Comparison of ENCODE assay signal across 23 cellular contexts in the genomic region with DNA sequence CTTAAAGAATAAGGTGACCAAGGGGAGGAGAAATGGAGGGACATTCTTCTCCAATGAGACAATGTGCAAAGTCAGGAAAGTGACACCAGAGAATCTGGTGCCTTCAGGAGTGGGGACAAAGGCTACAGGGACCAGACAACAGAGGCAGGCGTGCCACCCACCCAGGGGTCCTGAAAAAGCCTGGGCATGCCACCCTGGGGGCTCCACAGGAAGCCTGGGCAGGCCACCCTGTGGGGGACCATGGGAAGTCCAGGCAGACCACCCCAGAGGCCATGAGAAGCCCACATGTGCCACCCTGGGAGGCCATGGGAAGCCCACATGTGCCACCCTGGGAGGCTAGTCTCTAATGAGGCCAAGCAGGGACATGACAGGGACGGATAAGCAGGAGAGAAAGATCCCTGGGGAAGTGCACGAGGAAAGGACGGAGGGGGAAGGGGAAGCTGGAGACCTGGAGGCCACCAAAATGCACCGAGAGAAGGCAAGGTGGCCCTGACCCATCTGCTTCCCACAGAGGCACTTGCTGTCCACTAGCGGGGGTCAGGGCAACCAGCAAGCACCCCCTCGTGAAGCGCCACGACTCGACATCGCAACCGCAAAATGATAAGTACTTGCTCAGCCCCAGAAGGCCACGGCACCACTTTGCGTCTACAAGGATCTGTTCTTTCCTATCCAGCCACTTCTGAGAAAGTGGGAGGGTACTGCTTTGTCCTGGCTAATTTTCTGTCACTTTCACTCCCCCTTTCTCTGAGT. TPM values are rescaled to one million over a fixed set of nuclear protein-coding genes. Genes with fewer than 3 reads are reported as not detected.
A peak's percentile ranks its signal among the peaks of the same experiment; 100 is the strongest.
DNase-seq lines count a peak whose midpoint lies in the region; ATAC-seq, FAIRE-seq and TF ChIP-seq lines count a peak whose summit lies in the region.
"Had no signal": no experiment of that assay in that cellular context is flagged by ENCODE, and none has a peak within 500 bp of the region (broad histone marks: within the 10 kb centered on the region; RNA-seq: fewer than 3 reads in every experiment).

No MANE protein-coding gene starts in this region.

- H3K4me1 ChIP-seq in BE2C = no peaks in the 10 kb centered on the region
- H3K4me1 ChIP-seq in H1 (replicated peaks in 1 of 4; ENCODE audit: control insufficient read depth in 3 of 4, insufficient read depth in 4 of 4, low read length in 3 of 4) = peaks cover 1 to 8% (median 5%) of the 10 kb centered on the region in 4 experiments; a peak in 5 of 7 replicates
- no peaks in the 10 kb centered on the region for H3K4me1 ChIP-seq in naive thymus-derived CD4-positive, alpha-beta T cell (ENCODE audit: control insufficient read depth in 2 of 2, insufficient read depth in 2 of 2, low read length in 2 of 2)
- H3K4me1 ChIP-seq: BLaER1, Caco-2 had no signal

- no peaks in the 10 kb centered on the region for H3K4me1 Mint-ChIP-seq in naive thymus-derived CD4-positive, alpha-beta T cell
- peaks cover 10% of the 10 kb centered on the region for H3K4me1 Mint-ChIP-seq in osteocyte (ENCODE audit: unreplicated experiment)

- TF ChIP-seq POLR2A in H1 (IDR thresholded peaks at IDR 0.05; ENCODE audit: control extremely low read depth in 1 of 2, low read depth in 2 of 2, low read length in 2 of 2) = no peak

- no peak overlapping the region for H3K23ac ChIP-seq in H1 (ENCODE audit: insufficient read length)

- no peaks in the 10 kb centered on the region for H3K36me3 Mint-ChIP-seq in naive thymus-derived CD4-positive, alpha-beta T cell
- no peaks in the 10 kb centered on the region for H3K36me3 Mint-ChIP-seq in osteocyte (ENCODE audit: unreplicated experiment)

- no peaks in the 10 kb centered on the region for H4K20me1 ChIP-seq in H1 (replicated peaks in 1 of 2; ENCODE audit: control insufficient read depth in 1 of 2, insufficient read depth in 2 of 2, low read length in 2 of 2)

- no peaks in the 10 kb centered on the region for H3K36me3 ChIP-seq in BE2C
- H3K36me3 ChIP-seq in H1 (ENCODE audit: control insufficient read depth in 2 of 4, insufficient read depth in 4 of 4, low read length in 3 of 4) = no peaks in the 10 kb centered on the region
- no peaks in the 10 kb centered on the region for H3K36me3 ChIP-seq in naive thymus-derived CD4-positive, alpha-beta T cell (ENCODE audit: control insufficient read depth in 2 of 3, insufficient read depth in 3 of 3, low read length in 3 of 3)
- H3K36me3 ChIP-seq: BLaER1, MG63 had no signal

- no peak overlapping the region for H3K4ac ChIP-seq in H1 (replicated peaks; ENCODE audit: insufficient read length, low read depth, low read length)

- no peak overlapping the region for H2BK20ac ChIP-seq in H1 (ENCODE audit: low read length)

- H3K14ac ChIP-seq in H1 (ENCODE audit: insufficient read length) = no peak overlapping the region

- no peak for TF ChIP-seq RAD21 in H1 (IDR thresholded peaks at IDR 0.05 in 1 of 2, conservative IDR thresholded peaks at IDR 0.05 in 1 of 2; ENCODE audit: low read depth in 2 of 2, low read length in 2 of 2)

- H3K9me3 ChIP-seq in BE2C = no peaks in the 10 kb centered on the region
- H3K9me3 ChIP-seq in H1 (ENCODE audit: insufficient read depth in 2 of 2, low read depth in 1 of 2, low read length in 1 of 2) = no peaks in the 10 kb centered on the region
- no peaks in the 10 kb centered on the region for H3K9me3 ChIP-seq in naive thymus-derived CD4-positive, alpha-beta T cell (ENCODE audit: control insufficient read depth in 2 of 3, low read length in 3 of 3)
- H3K9me3 ChIP-seq: BLaER1, Caco-2, MG63 had no signal

- intact Hi-C loops in posterior vena cava (cut with DNase I) = loop anchor here in 1 of 2 donors (5.0 kb wide), 1 partner anchor 739 kb away; no protein-coding TSS in a partner anchor
- intact Hi-C loops in naive thymus-derived CD4-positive, alpha-beta T cell (cut with micrococcal nuclease) = no loop called here

- peaks cover 0 to 16% (median 3%) of the 10 kb centered on the region in 5 donors for H3K27me3 Mint-ChIP-seq in naive thymus-derived CD4-positive, alpha-beta T cell
- H3K27me3 Mint-ChIP-seq in osteocyte (ENCODE audit: unreplicated experiment) = peaks cover 21% of the 10 kb centered on the region

- no peak overlapping the region for H2BK15ac ChIP-seq in H1 (ENCODE audit: low read length)

- no peak overlapping the region for H4K5ac ChIP-seq in H1 (ENCODE audit: insufficient read length, low read depth, low read length)

- H4K8ac ChIP-seq in H1 (ENCODE audit: extremely low read depth, insufficient read depth, low read length) = no peak overlapping the region

- H3K27ac ChIP-seq in H1 (ENCODE audit: low read depth, low read length) = no peak overlapping the region
- no peak overlapping the region for H3K27ac ChIP-seq in naive thymus-derived CD4-positive, alpha-beta T cell (ENCODE audit: low read depth, low read length)
- H3K27ac ChIP-seq: BLaER1 had no signal

- no peak overlapping the region for H3K27ac Mint-ChIP-seq in naive thymus-derived CD4-positive, alpha-beta T cell
- H3K27ac Mint-ChIP-seq in osteocyte (ENCODE audit: unreplicated experiment) = no peak overlapping the region
- H3K27ac Mint-ChIP-seq: CD4-positive, alpha-beta T cell; HFFc6 had no signal

- WGBS in H1 (ENCODE audit: extremely low coverage in 1 of 2, insufficient coverage in 1 of 2, insufficient read length in 1 of 2, insufficient replicate concordance in 2 of 2, low coverage in 1 of 2, low lambda C conversion rate in 2 of 2, missing lambda C conversion rate in 1 of 2), 2 experiments = 88% methylated on average over 14 of the region's 14 CpGs; no CpG with 5 or more reads in 1 of the 2 experiments

- H2AFZ ChIP-seq in H1 (ENCODE audit: low read length) = no peak overlapping the region

- no peak overlapping the region for H3K56ac ChIP-seq in H1 (replicated peaks; ENCODE audit: insufficient read length, low read depth, low read length)

- H2BK120ac ChIP-seq in H1 (replicated peaks; ENCODE audit: low read depth, low read length) = no peak overlapping the region

- TF ChIP-seq CTCF in BE2C (IDR thresholded peaks at IDR 0.05; ENCODE audit: low read depth, low read length) = no peak
- TF ChIP-seq CTCF in D721Med (IDR thresholded peaks at IDR 0.05; ENCODE audit: insufficient read depth, missing control alignments) = no peak
- no peak for TF ChIP-seq CTCF in H1 (IDR thresholded peaks at IDR 0.05; ENCODE audit: control extremely low read depth in 1 of 3, insufficient read depth in 1 of 3, low read depth in 1 of 3, low read length in 3 of 3)
- no peak for TF ChIP-seq CTCF in osteocyte (IDR thresholded peaks at IDR 0.05)

- no peaks in the 10 kb centered on the region for H3K79me1 ChIP-seq in H1 (ENCODE audit: low read depth, low read length)

- no peak overlapping the region for H2BK5ac ChIP-seq in H1 (ENCODE audit: low read depth, low read length)

- no peak overlapping the region for H3K4me2 ChIP-seq in H1 (ENCODE audit: insufficient read depth in 1 of 2, low read depth in 2 of 2, low read length in 2 of 2)
- H3K4me2 ChIP-seq: BLaER1 had no signal

- FAIRE-seq in D721Med (lab: Jason Lieb, UNC) (peak; percentile 29), H1 (lab: Jason Lieb, UNC) (no peak)
- FAIRE-seq: GM12878, K562 had no signal

- H3K18ac ChIP-seq in H1 (ENCODE audit: extremely low read depth, low read length) = no peak overlapping the region

- H3K9me3 Mint-ChIP-seq in naive thymus-derived CD4-positive, alpha-beta T cell = no peaks in the 10 kb centered on the region
- H3K9me3 Mint-ChIP-seq in osteocyte (ENCODE audit: unreplicated experiment) = no peaks in the 10 kb centered on the region
- H3K9me3 Mint-ChIP-seq: CD4-positive, alpha-beta T cell had no signal

- no peaks in the 10 kb centered on the region for H3K23me2 ChIP-seq in H1 (ENCODE audit: low read depth, low read length)

- H3K4me3 ChIP-seq in BE2C (ENCODE audit: low read depth, low read length) = no peak overlapping the region
- no peak overlapping the region for H3K4me3 ChIP-seq in H1 (ENCODE audit: extremely low read depth in 1 of 4, insufficient read depth in 2 of 4, low read depth in 3 of 4, low read length in 4 of 4)
- H3K4me3 ChIP-seq in naive thymus-derived CD4-positive, alpha-beta T cell (ENCODE audit: low read length) = no peak overlapping the region
- H3K4me3 ChIP-seq: BLaER1, GM12878, K562, MG63 had no signal

- no peak for ATAC-seq in naive thymus-derived CD4-positive, alpha-beta T cell
- ATAC-seq: GM12878, Panc1 had no signal

- H3K79me2 ChIP-seq in H1 (ENCODE audit: control insufficient read depth in 1 of 2, insufficient read depth in 2 of 2, low read length in 2 of 2) = no peaks in the 10 kb centered on the region

- H4K91ac ChIP-seq in H1 (replicated peaks; ENCODE audit: insufficient read length, low read length) = peak overlapping the region; percentile 58

- DNase-seq in BE2C (peak; percentile 1), D721Med (ENCODE audit: insufficient read length, low spot score) (no peak), H1 (ENCODE audit: low read depth in 1 of 2, low spot score in 2 of 2) (no peak), posterior vena cava (ENCODE audit: low spot score) (peak; percentile 74), UCSD-AML1 (lab: John Stamatoyannopoulos, UW; ENCODE audit: unreplicated experiment) (no peak), osteocyte (ENCODE audit: extremely low spot score, unreplicated experiment) (no peak)
- DNase-seq in naive thymus-derived CD4-positive, alpha-beta T cell = no peak
- DNase-seq: Caco-2; CD4-positive, alpha-beta T cell; DND-41; HFFc6; MG63; NCI-H1417; NCI-H187 treated with DMSO at 0.1 percent for 48 hours; NCI-H2107; NCI-H446 treated with DMSO at 0.1 percent for 48 hours; NCI-H69; NK-92 treated with Interleukin-12 subunit alpha and Interleukin-12 subunit beta, amount 100 ng/mL, for 24 hours had no signal

- TF ChIP-seq EP300 in H1 (IDR thresholded peaks at IDR 0.05; ENCODE audit: borderline replicate concordance in 1 of 2, low read depth in 2 of 2, low read length in 2 of 2) = no peak

- no peak overlapping the region for H2BK12ac ChIP-seq in H1 (ENCODE audit: low read depth, low read length)

- no peak overlapping the region for H3K4me3 Mint-ChIP-seq in naive thymus-derived CD4-positive, alpha-beta T cell
- H3K4me3 Mint-ChIP-seq in osteocyte (ENCODE audit: unreplicated experiment) = no peak overlapping the region
- H3K4me3 Mint-ChIP-seq: CD4-positive, alpha-beta T cell; HFFc6 had no signal

- POLR2A ChIA-PET in H1 (lab: Charles Lee; ENCODE audit: partially characterized antibody) = interaction anchor here (1.1 kb wide), 1 partner anchor 8 kb away, joined by 5 read pairs; the partner anchor contains the start of gene PDE9A
- POLR2A ChIA-PET in naive thymus-derived CD4-positive, alpha-beta T cell (lab: Charles Lee) = no interaction called here

- CTCF ChIA-PET in H1 (lab: Charles Lee; ENCODE audit: partially characterized antibody) = interaction anchor here (0.6 to 10.7 kb wide), 5 partner anchors 7 to 1327 kb away, joined by 3 to 112 read pairs (median 3); partner anchors contain the start of gene PDE9A
- CTCF ChIA-PET in naive thymus-derived CD4-positive, alpha-beta T cell (lab: Charles Lee) = no interaction called here

- no peak overlapping the region for H3K9ac ChIP-seq in H1 (replicated peaks in 1 of 4; ENCODE audit: extremely low read depth in 1 of 4, low read depth in 3 of 4, low read length in 3 of 4)
- H3K9ac ChIP-seq: BLaER1 had no signal

- no peak overlapping the region for H2AK5ac ChIP-seq in H1 (ENCODE audit: low read depth, low read length)

- H3K27me3 ChIP-seq in BE2C (no peaks in the 10 kb centered on the region), H1 (replicated peaks in 1 of 4; ENCODE audit: control insufficient read depth in 3 of 4, extremely low read depth in 1 of 4, insufficient read depth in 3 of 4, low read length in 3 of 4) (no peaks in the 10 kb centered on the region)
- H3K27me3 ChIP-seq in naive thymus-derived CD4-positive, alpha-beta T cell (ENCODE audit: control insufficient read depth in 2 of 2, insufficient read depth in 2 of 2, low read length in 2 of 2) = no peaks in the 10 kb centered on the region
- H3K27me3 ChIP-seq: MG63 had no signal

RNA-seq across cellular contexts. Expression of gene PDE9A, which starts 7.2 kb away (rescaled TPM):
- polyA plus RNA-seq in BE2C (2012; ENCODE audit: insufficient read depth, insufficient read length, low read depth) = 4.2 TPM
- 45.7 and 45.9 TPM in 2 replicates for total RNA-seq in H1 (2021; fragmentation: NEBNext Ultra II Directional; extraction: Animal tissue kit (Norgen Biotek cat#: 25700))
- polyA plus RNA-seq in H1 (2011; rRNA removed) = 39.2 and 46.7 TPM in 2 replicates
- 39.6 TPM for polyA plus RNA-seq in H1 (2011; cell fraction: cytosol; rRNA removed)
- polyA plus RNA-seq in H1 (2011; cell fraction: nucleus; rRNA removed) = 71.9 TPM
- 36.3 to 41.3 TPM (median 40.5 TPM) in 4 replicates for polyA plus RNA-seq in H1 (2012, experiment 1 of 2)
- polyA plus RNA-seq in H1 (2012, experiment 2 of 2) = 37.8 TPM
- 28.8 TPM for polyA plus RNA-seq in H1 (2013, experiment 1 of 2)
- 30.4 TPM for polyA plus RNA-seq in H1 (2013, experiment 2 of 2)
- polyA minus RNA-seq in H1 (2011; rRNA and poly(A)+ RNA removed) = 22.5 and 33.8 TPM in 2 replicates
- 25.3 TPM for polyA minus RNA-seq in H1 (2011; cell fraction: cytosol; rRNA and poly(A)+ RNA removed)
- polyA minus RNA-seq in H1 (2011; cell fraction: nucleus; rRNA and poly(A)+ RNA removed) = 43.2 TPM
- total RNA-seq in posterior vena cava (1 to 10 TPM; 4.0 to 5.6 TPM), osteocyte (8.5 and 12.3 TPM in 2 replicates)
- 10 to 100 TPM; 14.1 to 18.4 (median 15.1) TPM for total RNA-seq in naive thymus-derived CD4-positive, alpha-beta T cell
- 1 to 10 TPM; 5.9 to 7.9 TPM for polyA plus RNA-seq in naive thymus-derived CD4-positive, alpha-beta T cell
- total RNA-seq: HFFc6, LHCN-M2 had no signal

Comparison
In these comparisons a context has a peak if more than half of its experiments do, and no peak if none do; other contexts are left out.
1. DNase-seq: peak in BE2C (single experiment) and posterior vena cava (single experiment); none in D721Med (single experiment), H1 (0 of 2), naive thymus-derived CD4-positive, alpha-beta T cell (0 of 9), UCSD-AML1 (single experiment) and osteocyte (single experiment).